8 cellular contexts compared by ENCODE assay signal in genomic region chr17:58352843-58353719, GRCh38.
DNase-seq lines count a peak whose midpoint lies in the region; ATAC-seq lines count a peak whose summit lies in the region.

No MANE protein-coding gene starts in this region.

- DNase-seq in activated CD4-positive, CD25-positive, alpha-beta regulatory T cell (lab: John Stamatoyannopoulos, UW) = no peak
- peak; percentile 59 for DNase-seq in NCI-H748 (lab: John Stamatoyannopoulos, UW; ENCODE audit: unreplicated experiment)
- DNase-seq in astrocyte of the hippocampus (ENCODE audit: low read depth, low spot score) = peak; percentile 55
- no peak for DNase-seq in skeletal muscle cell (ENCODE audit: low read depth)
- DNase-seq in HuH-7.5 (ENCODE audit: low spot score) = no peak
- no peak for DNase-seq in glomerular visceral epithelial cell (ENCODE audit: extremely low spot score)

- H3K4me3 ChIP-seq in iPS-11a (ENCODE audit: low read depth, low read length) (peak overlapping the region; percentile 96), skeletal muscle cell (ENCODE audit: low read depth, low read length) (peak overlapping the region; percentile 100)

- peak; percentile 4 to 19 for ATAC-seq in activated CD4-positive, CD25-positive, alpha-beta regulatory T cell treated with anti-CD3 and anti-CD28 coated beads, Interleukin-2, amount 50 U/mL, for 24 hours

Comparison
In these comparisons a context has a peak if more than half of its experiments do, and no peak if none do; other contexts are left out.
1. DNase-seq: peak in NCI-H748 (single experiment) and astrocyte of the hippocampus (single experiment); none in activated CD4-positive, CD25-positive, alpha-beta regulatory T cell (0 of 4), skeletal muscle cell (single experiment), HuH-7.5 (single experiment) and glomerular visceral epithelial cell (single experiment).